Comparison of ENCODE assay signal across 27 cellular contexts in the genomic region with DNA sequence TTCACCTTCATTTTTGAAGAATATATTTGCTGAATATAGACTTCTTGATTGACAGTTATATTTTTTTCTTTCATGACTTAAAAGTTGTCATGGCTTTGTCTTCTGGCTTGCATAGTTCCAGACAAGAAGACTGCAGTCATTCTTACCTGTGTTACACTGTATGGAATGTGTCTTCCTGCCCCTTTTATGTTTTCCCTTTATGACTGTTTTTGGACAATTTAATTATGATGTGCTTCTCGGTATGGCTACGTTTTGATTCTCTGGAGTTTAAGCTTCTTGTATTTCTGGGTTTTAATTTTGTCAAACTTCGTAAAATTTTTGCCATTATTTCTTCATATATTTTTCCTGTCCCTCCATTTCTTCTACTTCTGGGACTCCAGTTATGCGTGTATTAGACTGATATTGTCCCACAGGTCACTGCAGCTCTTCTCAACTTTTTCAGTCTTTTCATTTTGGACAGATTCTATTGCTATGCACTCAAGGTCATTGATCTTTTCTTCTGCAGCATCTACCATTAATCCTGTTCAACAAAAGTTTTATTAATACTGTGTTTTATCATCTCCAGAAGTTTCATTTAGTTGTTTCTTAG.
"Had no signal": no experiment of that assay in that cellular context is flagged by ENCODE, and none has a peak within 500 bp of the region (broad histone marks: within the 10 kb centered on the region; RNA-seq: fewer than 3 reads in every experiment).

No MANE protein-coding gene starts in this region.

- H3K9me3 ChIP-seq: SJSA1 had no signal

- H3K27ac ChIP-seq: brain microvascular endothelial cell, cardiac muscle cell, SJSA1 had no signal

- H3K4me1 ChIP-seq: SJSA1 had no signal

- ATAC-seq: activated CD8-positive, alpha-beta T cell treated with anti-CD3 and anti-CD28 coated beads for 36 hours; K562; PC-3 had no signal

- DNase-seq: activated B cell treated with CpG ODN at 0.5 μM for 24 hours; activated CD4-positive, alpha-beta T cell treated with anti-CD3 and anti-CD28 coated beads for 1 hour; activated CD4-positive, alpha-beta T cell treated with anti-CD3 and anti-CD28 coated beads, Interleukin-2, amount 10 ng/mL, durations not matched to agents 7 days and 5 days; activated CD8-positive, alpha-beta memory T cell treated with anti-CD3 and anti-CD28 coated beads, Interleukin-2, amount 50 U/mL, for 4 hours; activated CD8-positive, alpha-beta T cell treated with anti-CD3 and anti-CD28 coated beads for 36 hours; activated effector memory CD4-positive, alpha-beta T cell treated with anti-CD3 and anti-CD28 coated beads, Interleukin-2, amount 50 U/mL, for 16 hours; activated naive CD4-positive, alpha-beta T cell treated with anti-CD3 and anti-CD28 coated beads for 36 hours; amygdala; brain microvascular endothelial cell; Karpas-422; NCI-H1105 treated with DMSO at 0.1 percent for 48 hours; NCI-H146; NCI-H187 treated with DMSO at 0.1 percent for 48 hours; NCI-H2081 treated with DMSO at 0.1 percent for 48 hours; NCI-H446; NCI-H524; PC-3; SHP77; T-helper 2 cell; T1000 had no signal

- H3K27me3 ChIP-seq: brain microvascular endothelial cell, cardiac muscle cell, SJSA1 had no signal

- H3K27ac Mint-ChIP-seq: activated B cell treated with CpG ODN at 0.5 μM for 24 hours; activated CD4-positive, alpha-beta T cell treated with anti-CD3 and anti-CD28 coated beads, Interleukin-2, amount 10 ng/mL, durations not matched to agents 7 days and 5 days; activated naive CD4-positive, alpha-beta T cell treated with anti-CD3 and anti-CD28 coated beads for 36 hours; activated T-helper 1 cell treated with anti-CD3 and anti-CD28 coated beads, Interleukin-12 subunit alpha, Interleukin-12 subunit beta, Interleukin-2, Interleukin-4 antibody, amounts not matched to agents 30 ng/mL and 10 ng/mL and 1 ng/mL, durations not matched to agents 14 hours and 24 hours and 36 hours had no signal

- H3K4me3 ChIP-seq: cardiac muscle cell, K562, SJSA1 had no signal

- FAIRE-seq: K562, RCC 7860, TTC549 had no signal

- H3K9me3 Mint-ChIP-seq: activated CD4-positive, alpha-beta T cell treated with anti-CD3 and anti-CD28 coated beads, Interleukin-2, amount 10 ng/mL, durations not matched to agents 7 days and 5 days; activated CD8-positive, alpha-beta T cell treated with anti-CD3 and anti-CD28 coated beads for 36 hours; activated T-helper 1 cell treated with anti-CD3 and anti-CD28 coated beads, Interleukin-12 subunit alpha, Interleukin-12 subunit beta, Interleukin-2, Interleukin-4 antibody, amounts not matched to agents 30 ng/mL and 10 ng/mL and 1 ng/mL, durations not matched to agents 14 hours and 24 hours and 36 hours had no signal

- H3K27me3 Mint-ChIP-seq: activated B cell treated with CpG ODN at 0.5 μM for 24 hours; activated CD4-positive, alpha-beta T cell treated with anti-CD3 and anti-CD28 coated beads, Interleukin-2, amount 10 ng/mL, durations not matched to agents 7 days and 5 days; activated CD8-positive, alpha-beta T cell treated with anti-CD3 and anti-CD28 coated beads for 36 hours; activated naive CD8-positive, alpha-beta T cell had no signal

- H3K4me3 Mint-ChIP-seq: activated B cell treated with CpG ODN at 0.5 μM for 24 hours; activated CD4-positive, alpha-beta T cell treated with anti-CD3 and anti-CD28 coated beads, Interleukin-2, amount 10 ng/mL, durations not matched to agents 7 days and 5 days; activated CD8-positive, alpha-beta T cell treated with anti-CD3 and anti-CD28 coated beads for 36 hours; activated naive CD4-positive, alpha-beta T cell treated with anti-CD3 and anti-CD28 coated beads for 36 hours; activated naive CD8-positive, alpha-beta T cell; activated T-helper 1 cell treated with anti-CD3 and anti-CD28 coated beads, Interleukin-12 subunit alpha, Interleukin-12 subunit beta, Interleukin-2, Interleukin-4 antibody, amounts not matched to agents 30 ng/mL and 10 ng/mL and 1 ng/mL, durations not matched to agents 14 hours and 24 hours and 36 hours had no signal
